Comparison of ENCODE assay signal across 9 cellular contexts in the genomic region with DNA sequence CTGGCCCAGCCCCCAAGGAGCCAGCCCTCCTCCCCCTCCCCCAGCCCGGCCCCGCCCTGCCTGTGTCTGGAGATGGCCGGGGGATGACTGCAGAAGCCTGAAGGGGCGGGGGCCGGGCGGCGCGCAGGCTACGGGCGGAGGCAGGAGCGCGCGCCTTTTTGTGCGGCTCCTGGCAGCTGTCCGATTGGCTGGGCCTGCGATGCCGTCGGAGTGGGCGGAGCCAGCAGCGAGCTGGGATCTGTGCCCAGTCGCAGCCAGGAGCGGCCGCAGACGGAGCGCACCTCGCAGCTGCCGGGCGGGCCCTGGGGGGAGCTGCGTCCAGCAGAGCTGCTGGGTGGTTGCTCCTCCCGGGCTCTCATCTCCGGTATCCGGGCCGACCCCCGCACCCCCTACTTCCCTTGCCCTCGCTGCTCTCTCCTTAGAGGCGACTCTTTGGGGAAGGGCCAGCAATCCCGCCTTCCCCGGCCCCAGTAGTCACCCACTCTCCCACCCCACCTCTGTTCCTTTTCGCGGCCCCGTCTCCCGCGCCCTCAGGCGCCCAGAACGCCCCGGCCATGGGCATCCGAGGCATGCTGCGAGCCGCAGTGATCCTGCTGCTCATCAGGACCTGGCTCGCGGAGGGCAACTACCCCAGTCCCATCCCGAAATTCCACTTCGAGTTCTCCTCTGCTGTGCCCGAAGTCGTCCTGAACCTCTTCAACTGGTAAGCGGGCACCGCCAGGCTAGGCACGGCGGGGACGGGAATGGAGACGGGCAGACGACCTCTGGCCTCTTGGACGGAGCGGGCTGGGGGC. TPM values are rescaled to one million over a fixed set of nuclear protein-coding genes. Genes with fewer than 3 reads are reported as not detected.
DNase-seq lines count a peak whose midpoint lies in the region; ATAC-seq, FAIRE-seq and TF ChIP-seq lines count a peak whose summit lies in the region.
"Had no signal": no experiment of that assay in that cellular context is flagged by ENCODE, and none has a peak within 500 bp of the region (broad histone marks: within the 10 kb centered on the region; RNA-seq: fewer than 3 reads in every experiment).

A gene (plus strand): TSS at position 247 of the 794 bp plus-strand sequence. CDS start 308 bp downstream, at position 555.

- no peaks in the 10 kb centered on the region for H3K4me1 Mint-ChIP-seq in immature natural killer cell

- peak within 1 kb of the TSS; percentile 77 to 79 for H3K4me2 ChIP-seq in H1 (ENCODE audit: insufficient read depth in 1 of 2, low read depth in 2 of 2, low read length in 2 of 2)

- H3K56ac ChIP-seq in H1 (replicated peaks; ENCODE audit: insufficient read length, low read depth, low read length), result no peak within 1 kb of the TSS

- H3K27me3 Mint-ChIP-seq in immature natural killer cell (ENCODE audit: low read depth in 3 of 3), result peaks cover 1 to 14% (median 6%) of the 10 kb centered on the region in 3 donors

- TF ChIP-seq POLR2A in H1 (IDR thresholded peaks at IDR 0.05; ENCODE audit: control extremely low read depth in 1 of 2, low read depth in 2 of 2, low read length in 2 of 2), result peak; percentile 88 to 94

- POLR2A ChIA-PET in H1 (lab: Charles Lee; ENCODE audit: partially characterized antibody), result interaction anchor here (0.6 kb wide), 1 partner anchor 1773 kb away, joined by 4 read pairs; no protein-coding TSS in a partner anchor

- WGBS in H1 (ENCODE audit: extremely low coverage in 1 of 2, insufficient coverage in 1 of 2, insufficient read length in 1 of 2, insufficient replicate concordance in 2 of 2, low coverage in 1 of 2, low lambda C conversion rate in 2 of 2, missing lambda C conversion rate in 1 of 2), 2 experiments, result no CpG with 5 or more reads among the region's 64 CpGs
- WGBS in pancreas, 2 donors, result 2 to 33% methylated on average over 62 to 64 of the region's 64 CpGs

- no peak for TF ChIP-seq EP300 in H1 (IDR thresholded peaks at IDR 0.05; ENCODE audit: borderline replicate concordance in 1 of 2, low read depth in 2 of 2, low read length in 2 of 2)

- peak; percentile 21 to 54 for DNase-seq in SHP77 (lab: John Stamatoyannopoulos, UW)
- no peak for DNase-seq in SHP77 treated with DMSO at 0.1 percent for 48 hours (lab: John Stamatoyannopoulos, UW)
- DNase-seq in NCI-H510A treated with DMSO at 0.1 percent for 48 hours (lab: John Stamatoyannopoulos, UW), result peak; percentile 67
- DNase-seq in H1 (ENCODE audit: low read depth in 1 of 2, low spot score in 2 of 2), result peak; percentile 69 to 82
- peak in 5 of 6 donors; percentile 6 to 76 (median 53) for DNase-seq in pancreas
- DNase-seq in activated gamma-delta T cell treated with Interleukin-2 at 50 U/mL for 16 hours, result no peak
- DNase-seq in immature natural killer cell, result no peak
- no peak for DNase-seq in NOMO-1 treated with dmso at 0.1 percent for 144 hours (lab: John Stamatoyannopoulos, UW; ENCODE audit: unreplicated experiment)

- no peak within 1 kb of the TSS for H2BK12ac ChIP-seq in H1 (ENCODE audit: low read depth, low read length)

- H2BK15ac ChIP-seq in H1 (ENCODE audit: low read length), result no peak within 1 kb of the TSS

- H3K79me1 ChIP-seq in H1 (ENCODE audit: low read depth, low read length), result no peaks in the 10 kb centered on the region

- TF ChIP-seq CTCF in H1 (IDR thresholded peaks at IDR 0.05; ENCODE audit: control extremely low read depth in 1 of 3, insufficient read depth in 1 of 3, low read depth in 1 of 3, low read length in 3 of 3) (no peak), pancreas (IDR thresholded peaks at IDR 0.05) (no peak)

- intact Hi-C loops in pancreas (cut with DNase I), result loop anchor here in 1 of 3 donors (5.0 kb wide), 1 partner anchor 886 kb away; no protein-coding TSS in a partner anchor

- H3K9ac ChIP-seq in H1 (replicated peaks in 1 of 4; ENCODE audit: extremely low read depth in 1 of 4, low read depth in 3 of 4, low read length in 3 of 4), result peak within 1 kb of the TSS in 2 of 4 experiments; percentile 13 to 43; a peak in 2 of 7 replicates

- H3K36me3 Mint-ChIP-seq in immature natural killer cell, result no peaks in the 10 kb centered on the region

- H3K27ac ChIP-seq in H1 (ENCODE audit: low read depth, low read length), result no peak within 1 kb of the TSS
- H3K27ac ChIP-seq in pancreas, result no peak within 1 kb of the TSS

- H3K27ac Mint-ChIP-seq in immature natural killer cell, result no peak within 1 kb of the TSS

- no peak within 1 kb of the TSS for H2BK120ac ChIP-seq in H1 (replicated peaks; ENCODE audit: low read depth, low read length)

- peak within 1 kb of the TSS; percentile 88 for H2AFZ ChIP-seq in H1 (ENCODE audit: low read length)

- no peak within 1 kb of the TSS for H3K23ac ChIP-seq in H1 (ENCODE audit: insufficient read length)

- H3K14ac ChIP-seq in H1 (ENCODE audit: insufficient read length), result no peak within 1 kb of the TSS

- H3K79me2 ChIP-seq in H1 (ENCODE audit: control insufficient read depth in 1 of 2, insufficient read depth in 2 of 2, low read length in 2 of 2), result no peaks in the 10 kb centered on the region

- H4K20me1 ChIP-seq in H1 (replicated peaks in 1 of 2; ENCODE audit: control insufficient read depth in 1 of 2, insufficient read depth in 2 of 2, low read length in 2 of 2), result no peaks in the 10 kb centered on the region

- CTCF ChIA-PET in H1 (lab: Charles Lee; ENCODE audit: partially characterized antibody), result no interaction called here

- no peak within 1 kb of the TSS for H3K4ac ChIP-seq in H1 (replicated peaks; ENCODE audit: insufficient read length, low read depth, low read length)

- no peaks in the 10 kb centered on the region for H3K9me3 ChIP-seq in H1 (ENCODE audit: insufficient read depth in 2 of 2, low read depth in 1 of 2, low read length in 1 of 2)
- no peaks in the 10 kb centered on the region for H3K9me3 ChIP-seq in pancreas

- peak within 1 kb of the TSS; percentile 42 for H4K91ac ChIP-seq in H1 (replicated peaks; ENCODE audit: insufficient read length, low read length)

- FAIRE-seq in H1 (lab: Jason Lieb, UNC), result peak; percentile 69
- FAIRE-seq in pancreas (lab: Jason Lieb, UNC), result no peak

- no peak within 1 kb of the TSS for H4K8ac ChIP-seq in H1 (ENCODE audit: extremely low read depth, insufficient read depth, low read length)

- H2BK20ac ChIP-seq in H1 (ENCODE audit: low read length), result no peak within 1 kb of the TSS

- H3K23me2 ChIP-seq in H1 (ENCODE audit: low read depth, low read length), result peaks cover 4% of the 10 kb centered on the region; the same call in 1 of the 2 replicates

- no peak within 1 kb of the TSS for H2BK5ac ChIP-seq in H1 (ENCODE audit: low read depth, low read length)

- TF ChIP-seq RAD21 in H1 (IDR thresholded peaks at IDR 0.05 in 1 of 2, conservative IDR thresholded peaks at IDR 0.05 in 1 of 2; ENCODE audit: low read depth in 2 of 2, low read length in 2 of 2), result no peak

- peaks cover 0 to 13% (median 5%) of the 10 kb centered on the region in 4 experiments; a peak in 4 of 7 replicates for H3K27me3 ChIP-seq in H1 (replicated peaks in 1 of 4; ENCODE audit: control insufficient read depth in 3 of 4, extremely low read depth in 1 of 4, insufficient read depth in 3 of 4, low read length in 3 of 4)
- peaks cover 0 to 37% (median 8%) of the 10 kb centered on the region in 4 donors for H3K27me3 ChIP-seq in pancreas

- H3K4me1 ChIP-seq in H1 (replicated peaks in 1 of 4; ENCODE audit: control insufficient read depth in 3 of 4, insufficient read depth in 4 of 4, low read length in 3 of 4) (peaks cover 6 to 21% (median 19%) of the 10 kb centered on the region in 4 experiments), pancreas (no peaks in the 10 kb centered on the region)

- no peaks in the 10 kb centered on the region for H3K36me3 ChIP-seq in H1 (ENCODE audit: control insufficient read depth in 2 of 4, insufficient read depth in 4 of 4, low read length in 3 of 4)
- H3K36me3 ChIP-seq in pancreas, result no peaks in the 10 kb centered on the region

- H3K9me3 Mint-ChIP-seq in immature natural killer cell, result no peaks in the 10 kb centered on the region

- H3K4me3 ChIP-seq in H1 (ENCODE audit: extremely low read depth in 1 of 4, insufficient read depth in 2 of 4, low read depth in 3 of 4, low read length in 4 of 4) (peak within 1 kb of the TSS; percentile 30 to 77 (median 60)), pancreas (no peak within 1 kb of the TSS)

- ATAC-seq in pancreas, result peak; percentile 55 to 70 (median 60)

- peak within 1 kb of the TSS; percentile 75 for H3K18ac ChIP-seq in H1 (ENCODE audit: extremely low read depth, low read length)

- no peak within 1 kb of the TSS for H2AK5ac ChIP-seq in H1 (ENCODE audit: low read depth, low read length)

- H4K5ac ChIP-seq in H1 (ENCODE audit: insufficient read length, low read depth, low read length), result no peak within 1 kb of the TSS

- no peak within 1 kb of the TSS for H3K4me3 Mint-ChIP-seq in immature natural killer cell

TF ChIP-seq in H1, 55 proteins besides CTCF, POLR2A, EP300 and RAD21 (continues in another document):
- TF ChIP-seq BRCA1 (IDR thresholded peaks at IDR 0.05; ENCODE audit: low read depth, low read length) (no peak), NRF1 (IDR thresholded peaks at IDR 0.05; ENCODE audit: low read depth, low read length) (no peak), JUND (IDR thresholded peaks at IDR 0.05; ENCODE audit: low read length) (no peak), RBBP5 (IDR thresholded peaks at IDR 0.05; ENCODE audit: borderline replicate concordance, low read depth, low read length) (no peak), HDAC2 (IDR thresholded peaks at IDR 0.05; ENCODE audit: borderline replicate concordance in 1 of 2, low read depth in 2 of 2, low read length in 2 of 2) (no peak), BACH1 (IDR thresholded peaks at IDR 0.05; ENCODE audit: low read length) (no peak), TAF1 (IDR thresholded peaks at IDR 0.05; ENCODE audit: low read depth, low read length) (peak; percentile 96), SP2 (IDR thresholded peaks at IDR 0.05; ENCODE audit: low read length) (no peak), BCL11A (IDR thresholded peaks at IDR 0.05; ENCODE audit: low read depth in 2 of 2, low read length in 2 of 2) (no peak)
- TF ChIP-seq, protein P1, sequence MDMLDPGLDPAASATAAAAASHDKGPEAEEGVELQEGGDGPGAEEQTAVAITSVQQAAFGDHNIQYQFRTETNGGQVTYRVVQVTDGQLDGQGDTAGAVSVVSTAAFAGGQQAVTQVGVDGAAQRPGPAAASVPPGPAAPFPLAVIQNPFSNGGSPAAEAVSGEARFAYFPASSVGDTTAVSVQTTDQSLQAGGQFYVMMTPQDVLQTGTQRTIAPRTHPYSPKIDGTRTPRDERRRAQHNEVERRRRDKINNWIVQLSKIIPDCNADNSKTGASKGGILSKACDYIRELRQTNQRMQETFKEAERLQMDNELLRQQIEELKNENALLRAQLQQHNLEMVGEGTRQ (IDR thresholded peaks at IDR 0.05; ENCODE audit: low read length), result no peak

RNA-seq across cellular contexts. Expression of the gene that starts here (rescaled TPM):
- 8.6 and 9.6 TPM in 2 replicates for total RNA-seq in H1 (2021; fragmentation: NEBNext Ultra II Directional; extraction: Animal tissue kit (Norgen Biotek cat#: 25700))
- polyA plus RNA-seq in H1 (2011; rRNA removed), result 6.2 and 6.3 TPM in 2 replicates
- polyA plus RNA-seq in H1 (2011; cell fraction: cytosol; rRNA removed), result 5.7 TPM
- polyA plus RNA-seq in H1 (2011; cell fraction: nucleus; rRNA removed), result 7.2 TPM
- polyA plus RNA-seq in H1 (2012, experiment 1 of 2), result 4.6 to 6.6 TPM (median 5.3 TPM) in 4 replicates
- 1.6 TPM for polyA plus RNA-seq in H1 (2012, experiment 2 of 2)
- 6.0 TPM for polyA plus RNA-seq in H1 (2013, experiment 1 of 2)
- polyA plus RNA-seq in H1 (2013, experiment 2 of 2), result 7.2 TPM
- polyA minus RNA-seq in H1 (2011; rRNA and poly(A)+ RNA removed), result 16.5 and 17.5 TPM in 2 replicates
- 6.6 TPM for polyA minus RNA-seq in H1 (2011; cell fraction: cytosol; rRNA and poly(A)+ RNA removed)
- polyA minus RNA-seq in H1 (2011; cell fraction: nucleus; rRNA and poly(A)+ RNA removed), result 13.9 TPM
- not detected for total RNA-seq in pancreas
- not detected for polyA plus RNA-seq in pancreas
- polyA plus RNA-seq in immature natural killer cell, result not detected
- total RNA-seq: subcutaneous adipose tissue had no signal

Comparison
In these comparisons a context has a peak if more than half of its experiments do, and no peak if none do; other contexts are left out.
1. DNase-seq: peak in SHP77 (2 of 2), NCI-H510A treated with DMSO at 0.1 percent for 48 hours (single experiment) and H1 (2 of 2); none in SHP77 treated with DMSO at 0.1 percent for 48 hours (single experiment), activated gamma-delta T cell treated with Interleukin-2 at 50 U/mL for 16 hours (single experiment), immature natural killer cell (0 of 3) and NOMO-1 treated with dmso at 0.1 percent for 144 hours (single experiment).
2. Peak in DNase-seq and ATAC-seq in pancreas; RNA of the gene not detected or under 1 TPM.
3. H3K4me3 ChIP-seq: peak in H1 (4 of 4); none in pancreas (0 of 4).